ENCODE assay signal across 21 cellular contexts in genomic region chr5:17670353-17670752, GRCh38. TPM values are rescaled to one million over a fixed set of nuclear protein-coding genes. Genes with fewer than 3 reads are reported as not detected.
A peak's percentile ranks its signal among the peaks of the same experiment; 100 is the strongest.
DNase-seq lines count a peak whose midpoint lies in the region; ATAC-seq and TF ChIP-seq lines count a peak whose summit lies in the region.
"Had no signal": no experiment of that assay in that cellular context is flagged by ENCODE, and none has a peak within 500 bp of the region (broad histone marks: within the 10 kb centered on the region; RNA-seq: fewer than 3 reads in every experiment).

No MANE protein-coding gene starts in this region.

- H3K27ac ChIP-seq in endodermal cell (ENCODE audit: low read depth, low read length) (no peak overlapping the region), spleen (no peak overlapping the region)
- H3K27ac ChIP-seq: BLaER1 had no signal

- WGBS in endodermal cell (ENCODE audit: insufficient coverage in 1 of 2, insufficient read length in 1 of 2), 2 experiments: 94 to 97% methylated on average over 10 to 14 of the region's 14 CpGs
- 91 to 97% (median 96%) methylated on average over 5 to 14 of the region's 14 CpGs for WGBS in spleen, 5 donors

- H3K9ac ChIP-seq in endodermal cell (ENCODE audit: extremely low read depth, low read length, poor library complexity, severe bottlenecking): no peak overlapping the region
- H3K9ac ChIP-seq: BLaER1 had no signal

- no peak overlapping the region for H3K4me3 Mint-ChIP-seq in endodermal cell
- H3K4me3 Mint-ChIP-seq in activated T-helper 2 cell treated with anti-CD3 and anti-CD28 coated beads, Interferon-gamma antibody, Interleukin-2, Interleukin-4, amounts not matched to agents 10 μg/mL and 5 μg/mL and 100 μg/mL, durations not matched to agents 14 hours and 24 hours and 36 hours (ENCODE audit: low read depth): no peak overlapping the region
- H3K4me3 Mint-ChIP-seq: CD8-positive, alpha-beta T cell; IgD-negative memory B cell had no signal

- H3K4me1 ChIP-seq in endodermal cell (ENCODE audit: control insufficient read depth, insufficient read depth, low read length): no peaks in the 10 kb centered on the region
- no peaks in the 10 kb centered on the region for H3K4me1 ChIP-seq in spleen
- H3K4me1 ChIP-seq: HAP-1 had no signal

- no peaks in the 10 kb centered on the region for H3K36me3 Mint-ChIP-seq in endodermal cell (ENCODE audit: low read depth)
- H3K36me3 Mint-ChIP-seq in activated T-helper 2 cell treated with anti-CD3 and anti-CD28 coated beads, Interferon-gamma antibody, Interleukin-2, Interleukin-4, amounts not matched to agents 10 μg/mL and 5 μg/mL and 100 μg/mL, durations not matched to agents 14 hours and 24 hours and 36 hours (ENCODE audit: low read depth): no peaks in the 10 kb centered on the region
- H3K36me3 Mint-ChIP-seq: CD8-positive, alpha-beta T cell; IgD-negative memory B cell had no signal

- no peaks in the 10 kb centered on the region for H3K27me3 Mint-ChIP-seq in endodermal cell (ENCODE audit: insufficient read depth)
- no peaks in the 10 kb centered on the region for H3K27me3 Mint-ChIP-seq in activated T-helper 2 cell treated with anti-CD3 and anti-CD28 coated beads, Interferon-gamma antibody, Interleukin-2, Interleukin-4, amounts not matched to agents 10 μg/mL and 5 μg/mL and 100 μg/mL, durations not matched to agents 14 hours and 24 hours and 36 hours (ENCODE audit: low read depth)

- TF ChIP-seq POLR2A in spleen (IDR thresholded peaks at IDR 0.05): no peak

- no peaks in the 10 kb centered on the region for H3K36me3 ChIP-seq in H7 (replicated peaks; ENCODE audit: control insufficient read depth, insufficient read depth, low read length)
- no peaks in the 10 kb centered on the region for H3K36me3 ChIP-seq in endodermal cell (ENCODE audit: control insufficient read depth, insufficient read depth, low read length)
- no peaks in the 10 kb centered on the region for H3K36me3 ChIP-seq in spleen
- H3K36me3 ChIP-seq: BLaER1, HAP-1 had no signal

- H3K27ac Mint-ChIP-seq in endodermal cell: no peak overlapping the region
- no peak overlapping the region for H3K27ac Mint-ChIP-seq in activated T-helper 2 cell treated with anti-CD3 and anti-CD28 coated beads, Interferon-gamma antibody, Interleukin-2, Interleukin-4, amounts not matched to agents 10 μg/mL and 5 μg/mL and 100 μg/mL, durations not matched to agents 14 hours and 24 hours and 36 hours
- H3K27ac Mint-ChIP-seq: CD8-positive, alpha-beta T cell; IgD-negative memory B cell had no signal

- H3K27me3 ChIP-seq in H7 (ENCODE audit: control insufficient read depth, insufficient read depth, low read length) (no peaks in the 10 kb centered on the region), endodermal cell (ENCODE audit: control insufficient read depth, insufficient read depth, low read length, poor library complexity, severe bottlenecking) (no peaks in the 10 kb centered on the region), spleen (replicated peaks in 1 of 7) (no peaks in the 10 kb centered on the region)
- H3K27me3 ChIP-seq: BLaER1 had no signal

- DNase-seq in activated gamma-delta T cell (lab: John Stamatoyannopoulos, UW) (peak; percentile 5), activated gamma-delta T cell treated with Interleukin-2 at 50 U/mL for 16 hours (no peak), H7 (peak; percentile 43), endodermal cell (no peak), spleen (peak; percentile 70), kidney tubule cell (ENCODE audit: low spot score) (no peak)
- DNase-seq in activated T-helper 2 cell treated with anti-CD3 and anti-CD28 coated beads, Interferon-gamma antibody, Interleukin-2, Interleukin-4, amounts not matched to agents 10 μg/mL and 5 μg/mL and 100 μg/mL, durations not matched to agents 14 hours and 24 hours and 36 hours (ENCODE audit: low spot score): no peak
- DNase-seq: 8988T; Calu3; CD8-positive, alpha-beta T cell; DMS79 treated with DMSO at 0.1 percent for 48 hours; GF-D8; KBM-7 had no signal

- no peak for ATAC-seq in HG03439 (IDR thresholded peaks at IDR 0.05; ENCODE audit: unreplicated experiment)
- ATAC-seq: CD8-positive, alpha-beta T cell; GM12878; HepG2 had no signal

- H3K4me1 Mint-ChIP-seq in endodermal cell: no peaks in the 10 kb centered on the region
- no peaks in the 10 kb centered on the region for H3K4me1 Mint-ChIP-seq in activated T-helper 2 cell treated with anti-CD3 and anti-CD28 coated beads, Interferon-gamma antibody, Interleukin-2, Interleukin-4, amounts not matched to agents 10 μg/mL and 5 μg/mL and 100 μg/mL, durations not matched to agents 14 hours and 24 hours and 36 hours (ENCODE audit: low read depth)

- intact Hi-C loops in spleen (cut with DNase I; ENCODE audit: low total_unique reads): no loop called here
- intact Hi-C loops in activated T-helper 2 cell treated with anti-CD3 and anti-CD28 coated beads, Interferon-gamma antibody, Interleukin-2, Interleukin-4, amounts not matched to agents 10 μg/mL and 5 μg/mL and 100 μg/mL, durations not matched to agents 14 hours and 24 hours and 36 hours (cut with micrococcal nuclease): no loop called here

- H3K9me3 ChIP-seq in endodermal cell (ENCODE audit: control insufficient read depth, low read length) (no peaks in the 10 kb centered on the region), spleen (peaks cover 0 to 24% (median 14%) of the 10 kb centered on the region in 8 donors)
- H3K9me3 ChIP-seq: HAP-1 had no signal

- TF ChIP-seq CTCF in endodermal cell (conservative IDR thresholded peaks at IDR 0.05): peak; percentile 30
- no peak for TF ChIP-seq CTCF in spleen (IDR thresholded peaks at IDR 0.05 in 8 of 11, conservative IDR thresholded peaks at IDR 0.05 in 3 of 11)

- H3K4me3 ChIP-seq in H7 (ENCODE audit: insufficient read depth, low read depth, low read length): no peak overlapping the region
- H3K4me3 ChIP-seq in endodermal cell (ENCODE audit: low read length): no peak overlapping the region
- no peak overlapping the region for H3K4me3 ChIP-seq in spleen
- H3K4me3 ChIP-seq: BLaER1, GM12878, HAP-1 had no signal

- H3K9me3 Mint-ChIP-seq in endodermal cell: peaks cover 6% of the 10 kb centered on the region
- H3K9me3 Mint-ChIP-seq in activated T-helper 2 cell treated with anti-CD3 and anti-CD28 coated beads, Interferon-gamma antibody, Interleukin-2, Interleukin-4, amounts not matched to agents 10 μg/mL and 5 μg/mL and 100 μg/mL, durations not matched to agents 14 hours and 24 hours and 36 hours: peaks cover 52% of the 10 kb centered on the region

RNA-seq across cellular contexts. Expression of gene TAF11L14, which starts 36.1 kb away (rescaled TPM):
- not detected in 2 replicates for total RNA-seq in H7 (2014; rRNA removed; shearing (Covaris generic))
- not detected for total RNA-seq in endodermal cell
- not detected for polyA plus RNA-seq in endodermal cell (2013, experiment 1 of 2)
- not detected for polyA plus RNA-seq in endodermal cell (2013, experiment 2 of 2)
- total RNA-seq in spleen: not detected
- polyA plus RNA-seq in spleen: not detected
- total RNA-seq in activated T-helper 2 cell treated with anti-CD3 and anti-CD28 coated beads, Interferon-gamma antibody, Interleukin-2, Interleukin-4, amounts not matched to agents 10 μg/mL and 5 μg/mL and 100 μg/mL, durations not matched to agents 14 hours and 24 hours and 36 hours: not detected in 2 replicates
- total RNA-seq: A673; Calu3; CD8-positive, alpha-beta T cell; GM12878; HepG2 had no signal
- polyA plus RNA-seq: AG04450, GM12878, HepG2, IgD-negative memory B cell had no signal

RNA-seq across cellular contexts. Expression of gene TAF11L13, which starts 38.5 kb away (rescaled TPM):
- total RNA-seq in H7 (2014; rRNA removed; shearing (Covaris generic)): not detected in 2 replicates
- total RNA-seq in endodermal cell: not detected
- polyA plus RNA-seq in endodermal cell (2013, experiment 1 of 2): not detected
- not detected for polyA plus RNA-seq in endodermal cell (2013, experiment 2 of 2)
- not detected for total RNA-seq in spleen
- polyA plus RNA-seq in spleen: not detected
- not detected in 2 replicates for total RNA-seq in activated T-helper 2 cell treated with anti-CD3 and anti-CD28 coated beads, Interferon-gamma antibody, Interleukin-2, Interleukin-4, amounts not matched to agents 10 μg/mL and 5 μg/mL and 100 μg/mL, durations not matched to agents 14 hours and 24 hours and 36 hours
- total RNA-seq: A673; Calu3; CD8-positive, alpha-beta T cell; GM12878; HepG2 had no signal
- polyA plus RNA-seq: AG04450, GM12878, HepG2, IgD-negative memory B cell had no signal

Comparison
In these comparisons a context has a peak if more than half of its experiments do, and no peak if none do; other contexts are left out.
1. DNase-seq: peak in activated gamma-delta T cell (single experiment), H7 (single experiment) and spleen (single experiment); none in activated gamma-delta T cell treated with Interleukin-2 at 50 U/mL for 16 hours (single experiment), endodermal cell (single experiment), kidney tubule cell (single experiment) and activated T-helper 2 cell treated with anti-CD3 and anti-CD28 coated beads, Interferon-gamma antibody, Interleukin-2, Interleukin-4, amounts not matched to agents 10 μg/mL and 5 μg/mL and 100 μg/mL, durations not matched to agents 14 hours and 24 hours and 36 hours (single experiment).